In genomic region chr10:43078175-43078985, GRCh38 we compare ENCODE assay signal across 14 cellular contexts. TPM values are rescaled to one million over a fixed set of nuclear protein-coding genes. Genes with fewer than 3 reads are reported as not detected.
A peak's percentile ranks its signal among the peaks of the same experiment; 100 is the strongest.
DNase-seq lines count a peak whose midpoint lies in the region; ATAC-seq and TF ChIP-seq lines count a peak whose summit lies in the region.
"Had no signal": no experiment of that assay in that cellular context is flagged by ENCODE, and none has a peak within 500 bp of the region (broad histone marks: within the 10 kb centered on the region; RNA-seq: fewer than 3 reads in every experiment).

No MANE protein-coding gene starts in this region.

- POLR2A ChIA-PET in HCT116 (lab: Charles Lee): no interaction called here
- POLR2A ChIA-PET in activated CD8-positive, alpha-beta T cell treated with anti-CD3 and anti-CD28 coated beads, Interleukin-2, amount 10 ng/mL, durations not matched to agents 7 days and 5 days (lab: Charles Lee): interaction anchor here (0.6 to 1.0 kb wide), 2 partner anchors 10 to 247 kb away, joined by 3 read pairs; no protein-coding TSS in a partner anchor

- no peak overlapping the region for H2AFZ ChIP-seq in HCT116 (ENCODE audit: low read depth, low read length, poor library complexity, severe bottlenecking)

- H3K9me3 ChIP-seq in HCT116 (ENCODE audit: control insufficient read depth in 1 of 2, insufficient read depth in 1 of 2, low read depth in 1 of 2, low read length in 2 of 2) (no peaks in the 10 kb centered on the region), skeletal muscle satellite cell (replicated peaks; ENCODE audit: low read length) (no peaks in the 10 kb centered on the region)
- H3K9me3 ChIP-seq: gastrocnemius medialis had no signal

- no peaks in the 10 kb centered on the region for H3K36me3 Mint-ChIP-seq in activated naive CD4-positive, alpha-beta T cell treated with anti-CD3 and anti-CD28 coated beads, Interleukin-2, amount 50 U/mL, for 24 hours
- H3K36me3 Mint-ChIP-seq in activated CD8-positive, alpha-beta T cell treated with anti-CD3 and anti-CD28 coated beads, Interleukin-2, amount 10 ng/mL, durations not matched to agents 7 days and 5 days (ENCODE audit: low read depth): no peaks in the 10 kb centered on the region

- no peaks in the 10 kb centered on the region for H3K9me3 Mint-ChIP-seq in activated naive CD4-positive, alpha-beta T cell treated with anti-CD3 and anti-CD28 coated beads, Interleukin-2, amount 50 U/mL, for 24 hours
- no peaks in the 10 kb centered on the region for H3K9me3 Mint-ChIP-seq in activated CD8-positive, alpha-beta T cell treated with anti-CD3 and anti-CD28 coated beads, Interleukin-2, amount 10 ng/mL, durations not matched to agents 7 days and 5 days (ENCODE audit: insufficient read depth)

- H3K4me3 Mint-ChIP-seq in activated naive CD4-positive, alpha-beta T cell treated with anti-CD3 and anti-CD28 coated beads, Interleukin-2, amount 50 U/mL, for 24 hours: peak overlapping the region; percentile 51
- H3K4me3 Mint-ChIP-seq in activated CD8-positive, alpha-beta T cell treated with anti-CD3 and anti-CD28 coated beads, Interleukin-2, amount 10 ng/mL, durations not matched to agents 7 days and 5 days: no peak overlapping the region

- no TSS peak for BruUV-seq in HCT116 (replicated peaks; lab: Mats Ljungman, UMichigan)

- intact Hi-C loops in HCT116 (cut with micrococcal nuclease): loop anchor here (2.0 kb wide), 1 partner anchor 26 kb away; no protein-coding TSS in a partner anchor

- H3K4me1 ChIP-seq in HCT116 (ENCODE audit: control insufficient read depth in 1 of 2, insufficient read depth in 2 of 2, low read length in 2 of 2) (peaks cover 12 to 19% of the 10 kb centered on the region in 2 experiments; a peak in 2 of 4 replicates), skeletal muscle satellite cell (ENCODE audit: control insufficient read depth, insufficient read depth, low read length) (peaks cover 4% of the 10 kb centered on the region)

- H3K9ac ChIP-seq in HCT116 (ENCODE audit: low read length): no peak overlapping the region
- no peak overlapping the region for H3K9ac ChIP-seq in skeletal muscle satellite cell (ENCODE audit: low read depth, low read length)

- no peak for TF ChIP-seq POLR2A in HCT116 (IDR thresholded peaks at IDR 0.05; ENCODE audit: borderline replicate concordance, extremely low read depth, insufficient read depth, insufficient read length)

- no peaks in the 10 kb centered on the region for H3K79me2 ChIP-seq in HCT116 (ENCODE audit: insufficient read depth, low read length)

- no peaks in the 10 kb centered on the region for H3K36me3 ChIP-seq in HCT116 (ENCODE audit: control insufficient read depth in 1 of 2, insufficient read depth in 2 of 2, low read length in 2 of 2)
- no peaks in the 10 kb centered on the region for H3K36me3 ChIP-seq in skeletal muscle satellite cell (ENCODE audit: insufficient read depth, low read length)
- H3K36me3 ChIP-seq: gastrocnemius medialis had no signal

- H3K27me3 ChIP-seq in HCT116 (ENCODE audit: insufficient read depth, low read length) (no peaks in the 10 kb centered on the region), skeletal muscle satellite cell (ENCODE audit: control insufficient read depth, insufficient read depth, low read length) (peaks cover 84% of the 10 kb centered on the region)

- TF ChIP-seq CTCF in HCT116 (IDR thresholded peaks at IDR 0.05 in 2 of 3, conservative IDR thresholded peaks at IDR 0.05 in 1 of 3; ENCODE audit: borderline replicate concordance in 1 of 3, insufficient read depth in 1 of 3, low read depth in 2 of 3, low read length in 2 of 3): no peak
- TF ChIP-seq CTCF in GM13976 (IDR thresholded peaks at IDR 0.05; ENCODE audit: borderline replicate concordance, control extremely low read depth, extremely low read depth, insufficient read depth, missing control alignments): no peak

- H3K4me1 Mint-ChIP-seq in activated naive CD4-positive, alpha-beta T cell treated with anti-CD3 and anti-CD28 coated beads, Interleukin-2, amount 50 U/mL, for 24 hours: no peaks in the 10 kb centered on the region
- peaks cover 12% of the 10 kb centered on the region for H3K4me1 Mint-ChIP-seq in activated CD8-positive, alpha-beta T cell treated with anti-CD3 and anti-CD28 coated beads, Interleukin-2, amount 10 ng/mL, durations not matched to agents 7 days and 5 days (ENCODE audit: low read depth)

- H3K27ac Mint-ChIP-seq in activated naive CD4-positive, alpha-beta T cell treated with anti-CD3 and anti-CD28 coated beads, Interleukin-2, amount 50 U/mL, for 24 hours: no peak overlapping the region
- H3K27ac Mint-ChIP-seq in activated CD8-positive, alpha-beta T cell treated with anti-CD3 and anti-CD28 coated beads, Interleukin-2, amount 10 ng/mL, durations not matched to agents 7 days and 5 days: no peak overlapping the region

- TF ChIP-seq RAD21 in HCT116 (IDR thresholded peaks at IDR 0.05; ENCODE audit: low read depth): no peak

- H3K4me2 ChIP-seq in HCT116 (ENCODE audit: low read length) (peak overlapping the region; percentile 84), skeletal muscle satellite cell (ENCODE audit: low read length) (peak overlapping the region; percentile 74)

- H3K27me3 Mint-ChIP-seq in activated naive CD4-positive, alpha-beta T cell treated with anti-CD3 and anti-CD28 coated beads, Interleukin-2, amount 50 U/mL, for 24 hours: peaks cover 24% of the 10 kb centered on the region
- H3K27me3 Mint-ChIP-seq in activated CD8-positive, alpha-beta T cell treated with anti-CD3 and anti-CD28 coated beads, Interleukin-2, amount 10 ng/mL, durations not matched to agents 7 days and 5 days (ENCODE audit: low read depth): peaks cover 32% of the 10 kb centered on the region

- H3K4me3 ChIP-seq in HCT116 (replicated peaks in 1 of 2; ENCODE audit: low read depth in 1 of 2, low read length in 2 of 2): no peak overlapping the region
- H3K4me3 ChIP-seq in skeletal muscle satellite cell (ENCODE audit: low read length): no peak overlapping the region
- H3K4me3 ChIP-seq: SK-N-MC had no signal

- H3K27ac ChIP-seq in HCT116 (ENCODE audit: low read depth, low read length): no peak overlapping the region
- H3K27ac ChIP-seq: gastrocnemius medialis, SK-N-MC had no signal

- no peak for ATAC-seq in HCT116
- no peak for ATAC-seq in activated CD8-positive, alpha-beta T cell treated with anti-CD3 and anti-CD28 coated beads, Interleukin-2, amount 10 ng/mL, durations not matched to agents 7 days and 5 days

- DNase-seq in activated naive CD4-positive, alpha-beta T cell treated with anti-CD3 and anti-CD28 coated beads, Interleukin-2, amount 50 U/mL, for 16 hours: no peak
- DNase-seq in HCT116 (ENCODE audit: low read depth, low spot score) (no peak), cerebellar cortex (ENCODE audit: low spot score) (peak; percentile 1), GM13976 (ENCODE audit: low spot score) (no peak)
- no peak for DNase-seq in activated CD8-positive, alpha-beta T cell treated with anti-CD3 and anti-CD28 coated beads, Interleukin-2, amount 10 ng/mL, durations not matched to agents 7 days and 5 days
- DNase-seq in activated CD8-positive, alpha-beta memory T cell treated with anti-CD3 and anti-CD28 coated beads for 24 hours: no peak
- DNase-seq: activated CD4-positive, alpha-beta T cell treated with anti-CD3 and anti-CD28 coated beads for 4 hours; effector CD8-positive, alpha-beta T cell; left cardiac atrium; NCI-H1105 had no signal

- RAD21 ChIA-PET in HCT116 (lab: Charles Lee; ENCODE audit: low non-redundant PET in 1 of 2, low total read pairs in 2 of 2, uncharacterized antibody in 2 of 2, unreplicated experiment in 2 of 2): interaction anchor here in 1 of 2 experiments (1.2 kb wide), 1 partner anchor 212 kb away, joined by 3 read pairs; no protein-coding TSS in a partner anchor

- CTCF ChIA-PET in HCT116 (lab: Charles Lee): interaction anchor here (1.0 to 1.5 kb wide), 5 partner anchors 13 to 325 kb away, joined by 3 to 7 read pairs (median 4); no protein-coding TSS in a partner anchor
- CTCF ChIA-PET in activated CD8-positive, alpha-beta T cell treated with anti-CD3 and anti-CD28 coated beads, Interleukin-2, amount 10 ng/mL, durations not matched to agents 7 days and 5 days (lab: Charles Lee): interaction anchor here (0.7 kb wide), 1 partner anchor 296 kb away, joined by 4 read pairs; the partner anchor contains the start of gene BMS1

- in situ Hi-C loops in GM13976 (cut with MboI; ENCODE audit: low sequenced_read_pairs, unreplicated experiment): no loop called here

- H4K20me1 ChIP-seq in HCT116 (ENCODE audit: insufficient read depth): no peaks in the 10 kb centered on the region

- H3K9me2 ChIP-seq in HCT116 (ENCODE audit: insufficient read depth): no peaks in the 10 kb centered on the region

TF ChIP-seq in HCT116, 20 proteins besides CTCF, POLR2A, EP300 and RAD21 (continues in another document):
- TF ChIP-seq MAX (IDR thresholded peaks at IDR 0.05) (no peak), ZNF274 (IDR thresholded peaks at IDR 0.05; ENCODE audit: low read depth, low read length) (no peak), POLR2AphosphoS5 (IDR thresholded peaks at IDR 0.05; ENCODE audit: low read depth, low read length) (no peak), TCF7L2 (IDR thresholded peaks at IDR 0.05; ENCODE audit: borderline replicate concordance, extremely low read depth, insufficient read depth, insufficient read length) (no peak), SRF (IDR thresholded peaks at IDR 0.05; ENCODE audit: low read depth) (no peak), CEBPB (IDR thresholded peaks at IDR 0.05; ENCODE audit: low read depth) (no peak), JUND (IDR thresholded peaks at IDR 0.05) (no peak), SP1 (IDR thresholded peaks at IDR 0.05; ENCODE audit: low read depth) (no peak), ZFX (IDR thresholded peaks at IDR 0.05) (no peak)

RNA-seq across cellular contexts. Expression of gene RET, which starts 1.5 kb away (rescaled TPM):
- 5.9 TPM for total RNA-seq in HCT116 (2021; ENCODE audit: unreplicated experiment)
- 2.5 and 3.1 TPM in 2 replicates for polyA plus RNA-seq in HCT116 (2012)
- under 0.01 TPM in 1 of 2 replicates, not detected in the other for total RNA-seq in skeletal muscle satellite cell (2012; rRNA removed)
- total RNA-seq in activated CD8-positive, alpha-beta T cell treated with anti-CD3 and anti-CD28 coated beads, Interleukin-2, amount 10 ng/mL, durations not matched to agents 7 days and 5 days: under 1 TPM; 0.13 to 0.34 TPM

RNA-seq across cellular contexts. Expression of gene CSGALNACT2, which starts 59.9 kb away (rescaled TPM):
- total RNA-seq in HCT116 (2021; ENCODE audit: unreplicated experiment): 9.9 TPM
- polyA plus RNA-seq in HCT116 (2012): 3.7 and 5.1 TPM in 2 replicates
- total RNA-seq in skeletal muscle satellite cell (2012; rRNA removed): 14.7 and 14.9 TPM in 2 replicates
- total RNA-seq in activated CD8-positive, alpha-beta T cell treated with anti-CD3 and anti-CD28 coated beads, Interleukin-2, amount 10 ng/mL, durations not matched to agents 7 days and 5 days: 10 to 100 TPM; 29.2 to 30.4 TPM
